In genomic region chr5:69234457-69235268, GRCh38 we compare ENCODE assay signal across 8 cellular contexts. TPM values are rescaled to one million over a fixed set of nuclear protein-coding genes. Genes with fewer than 3 reads are reported as not detected.
A peak's percentile ranks its signal among the peaks of the same experiment; 100 is the strongest.
DNase-seq lines count a peak whose midpoint lies in the region; ATAC-seq and TF ChIP-seq lines count a peak whose summit lies in the region.

Gene CDK7 (plus strand): TSS chr5:69234886. CDS start chr5:69234976, 90 bp downstream.

- H3K27ac ChIP-seq in colonic mucosa (peak within 1 kb of the TSS; percentile 92), layer of hippocampus (ENCODE audit: low read depth, low read length) (peak within 1 kb of the TSS; percentile 71)

- H3K27me3 ChIP-seq in BE2C (no peaks in the 10 kb centered on the region), colonic mucosa (no peaks in the 10 kb centered on the region), layer of hippocampus (ENCODE audit: control insufficient read depth, insufficient read depth, low read length) (no peaks in the 10 kb centered on the region)

- intact Hi-C loops in colonic mucosa (cut with DNase I): no loop called here

- H3K4me1 ChIP-seq in BE2C: no peaks in the 10 kb centered on the region
- peaks cover 5% of the 10 kb centered on the region for H3K4me1 ChIP-seq in colonic mucosa

- peak; percentile 95 for DNase-seq in BE2C
- DNase-seq in GM19240 (ENCODE audit: insufficient read length, low spot score): peak; percentile 93
- peak; percentile 73 to 86 for DNase-seq in NCI-H526 (lab: John Stamatoyannopoulos, UW)
- DNase-seq in activated CD4-positive, alpha-beta T cell treated with anti-CD3 and anti-CD28 coated beads for 48 hours: peak; percentile 95
- DNase-seq in colonic mucosa: peak; percentile 96
- peak; percentile 81 to 83 for DNase-seq in stimulated activated CD4-positive, alpha-beta T cell treated with anti-CD3 and anti-CD28 coated beads, Interleukin-1b, Interleukin-23, amount 100 ng/mL, for 4 hours (ENCODE audit: low read depth in 2 of 2)

- ATAC-seq in HG03460 (IDR thresholded peaks at IDR 0.05; ENCODE audit: unreplicated experiment): peak; percentile 97

- H3K4me3 ChIP-seq in BE2C (ENCODE audit: low read depth, low read length) (peak within 1 kb of the TSS; percentile 83), colonic mucosa (peak within 1 kb of the TSS; percentile 82)

- H3K9me3 ChIP-seq in BE2C (no peaks in the 10 kb centered on the region), colonic mucosa (no peaks in the 10 kb centered on the region)

- H3K9ac ChIP-seq in colonic mucosa (ENCODE audit: low read depth in 2 of 2, low read length in 2 of 2): peak within 1 kb of the TSS; percentile 79 to 88

- H3K36me3 ChIP-seq in BE2C: no peaks in the 10 kb centered on the region; the same call in 1 of the 2 replicates
- no peaks in the 10 kb centered on the region for H3K36me3 ChIP-seq in colonic mucosa

- TF ChIP-seq CTCF in BE2C (IDR thresholded peaks at IDR 0.05; ENCODE audit: low read depth, low read length): no peak
- TF ChIP-seq CTCF in colonic mucosa (IDR thresholded peaks at IDR 0.05): no peak

RNA-seq across cellular contexts. Expression of gene CDK7, which starts in this region (rescaled TPM):
- polyA plus RNA-seq in BE2C (2012; ENCODE audit: insufficient read depth, insufficient read length, low read depth): 28.3 TPM
- total RNA-seq in colonic mucosa: 10 to 100 TPM; 21.9 to 35.4 TPM

Comparison
In these comparisons a context has a peak if more than half of its experiments do, and no peak if none do; other contexts are left out.
1. Peak in every context shown above with its lines: DNase-seq, ATAC-seq, H3K4me3 ChIP-seq and H3K27ac ChIP-seq.